Comparison of ENCODE assay signal across 38 cellular contexts in genomic region chr9:91646702-91647101, GRCh38.
"Had no signal": no experiment of that assay in that cellular context is flagged by ENCODE, and none has a peak within 500 bp of the region (broad histone marks: within the 10 kb centered on the region; RNA-seq: fewer than 3 reads in every experiment).

No MANE protein-coding gene starts in this region.

- ATAC-seq: activated naive CD8-positive, alpha-beta T cell treated with anti-CD3 and anti-CD28 coated beads, Interleukin-2, amount 50 U/mL, for 24 hours; activated T-cell treated with anti-CD3 and anti-CD28 coated beads, Interleukin-2, amount 50 U/mL, for 4 hours; activated T-cell treated with anti-CD3 and anti-CD28 coated beads, Interleukin-2, amount 50 U/mL, for 72 hours; activated T-helper 17 cell treated with anti-CD3 and anti-CD28 coated beads, Interleukin-2, amount 50 U/mL, for 72 hours; body of pancreas had no signal

- H3K4me3 ChIP-seq: ascending aorta, body of pancreas, breast epithelium, cardiac muscle cell had no signal

- H3K9me3 Mint-ChIP-seq: activated naive CD4-positive, alpha-beta T cell treated with anti-CD3 and anti-CD28 coated beads for 36 hours; activated naive CD4-positive, alpha-beta T cell treated with anti-CD3 and anti-CD28 coated beads, Interleukin-2, amount 10 ng/mL, durations not matched to agents 7 days and 5 days; activated naive CD4-positive, alpha-beta T cell treated with anti-CD3 and anti-CD28 coated beads, Interleukin-2, amount 50 U/mL, for 24 hours; activated naive CD8-positive, alpha-beta T cell treated with anti-CD3 and anti-CD28 coated beads for 36 hours; activated naive CD8-positive, alpha-beta T cell treated with anti-CD3 and anti-CD28 coated beads, Interleukin-2, amount 10 ng/mL, durations not matched to agents 7 days and 5 days; activated naive CD8-positive, alpha-beta T cell treated with anti-CD3 and anti-CD28 coated beads, Interleukin-2, amount 50 U/mL, for 24 hours; activated T-cell treated with anti-CD3 and anti-CD28 coated beads, Interleukin-2, amount 50 U/mL, for 4 hours; activated T-cell treated with anti-CD3 and anti-CD28 coated beads, Interleukin-2, amount 50 U/mL, for 72 hours; activated T-helper 1 cell treated with anti-CD3 and anti-CD28 coated beads, Interleukin-12 subunit alpha, Interleukin-12 subunit beta, Interleukin-2, Interleukin-4 antibody, amounts not matched to agents 30 ng/mL and 10 ng/mL and 1 ng/mL, durations not matched to agents 14 hours and 24 hours and 36 hours; activated T-helper 17 cell treated with anti-CD3 and anti-CD28 coated beads, Interleukin-2, amount 50 U/mL, for 72 hours; activated T-helper 2 cell treated with anti-CD3 and anti-CD28 coated beads, Interferon-gamma antibody, Interleukin-2, Interleukin-4, amounts not matched to agents 10 μg/mL and 5 μg/mL and 100 μg/mL, durations not matched to agents 14 hours and 24 hours and 36 hours; brain; central memory CD8-positive, alpha-beta T cell had no signal

- H3K36me3 ChIP-seq: ascending aorta, brain microvascular endothelial cell, breast epithelium, cardiac muscle cell had no signal

- H3K9me3 ChIP-seq: ascending aorta, body of pancreas, breast epithelium had no signal

- H3K27ac ChIP-seq: ascending aorta, body of pancreas, brain microvascular endothelial cell, breast epithelium, cardiac muscle cell had no signal

- DNase-seq: activated effector memory CD4-positive, alpha-beta T cell treated with anti-CD3 and anti-CD28 coated beads, Interleukin-2, amount 50 U/mL, for 16 hours; activated effector memory CD4-positive, alpha-beta T cell treated with Interleukin-2 at 50 U/mL for 16 hours; activated gamma-delta T cell; activated gamma-delta T cell treated with Interleukin-2 at 50 U/mL for 16 hours; activated naive CD4-positive, alpha-beta T cell; activated naive CD4-positive, alpha-beta T cell treated with anti-CD3 and anti-CD28 coated beads for 36 hours; activated naive CD4-positive, alpha-beta T cell treated with anti-CD3 and anti-CD28 coated beads, Interleukin-2, amount 10 ng/mL, durations not matched to agents 7 days and 5 days; activated naive CD4-positive, alpha-beta T cell treated with anti-CD3 and anti-CD28 coated beads, Interleukin-2, amount 50 U/mL, for 16 hours; activated naive CD4-positive, alpha-beta T cell treated with Interleukin-2 at 50 U/mL for 16 hours; activated naive CD8-positive, alpha-beta T cell treated with anti-CD3 and anti-CD28 coated beads for 36 hours; activated naive CD8-positive, alpha-beta T cell treated with anti-CD3 and anti-CD28 coated beads, Interleukin-2, amount 10 ng/mL, durations not matched to agents 7 days and 5 days; activated naive CD8-positive, alpha-beta T cell treated with anti-CD3 and anti-CD28 coated beads, Interleukin-2, amount 50 U/mL, for 24 hours; activated T-cell treated with anti-CD3 and anti-CD28 coated beads for 4 hours; activated T-cell treated with anti-CD3 and anti-CD28 coated beads, Interleukin-2, amount 50 U/mL, for 1 hour; activated T-cell treated with anti-CD3 and anti-CD28 coated beads, Interleukin-2, amount 50 U/mL, for 24 hours; activated T-cell treated with anti-CD3 and anti-CD28 coated beads, Interleukin-2, amount 50 U/mL, for 4 hours; activated T-cell treated with anti-CD3 and anti-CD28 coated beads, Interleukin-2, amount 50 U/mL, for 48 hours; activated T-cell treated with anti-CD3 and anti-CD28 coated beads, Interleukin-2, amount 50 U/mL, for 72 hours; amniotic stem cell; amygdala; anterior cingulate cortex; aorta; body of pancreas; brain microvascular endothelial cell; caudate nucleus; central memory CD4-positive, alpha-beta T cell; cerebellar nuclear complex had no signal

- H3K36me3 Mint-ChIP-seq: activated naive CD4-positive, alpha-beta T cell treated with anti-CD3 and anti-CD28 coated beads, Interleukin-2, amount 10 ng/mL, durations not matched to agents 7 days and 5 days; activated naive CD4-positive, alpha-beta T cell treated with anti-CD3 and anti-CD28 coated beads, Interleukin-2, amount 50 U/mL, for 24 hours; activated naive CD8-positive, alpha-beta T cell; activated naive CD8-positive, alpha-beta T cell treated with anti-CD3 and anti-CD28 coated beads for 36 hours; activated naive CD8-positive, alpha-beta T cell treated with anti-CD3 and anti-CD28 coated beads, Interleukin-2, amount 10 ng/mL, durations not matched to agents 7 days and 5 days; brain had no signal

- FAIRE-seq: astrocyte had no signal

- H3K27me3 ChIP-seq: ascending aorta, body of pancreas, brain microvascular endothelial cell, breast epithelium, cardiac muscle cell had no signal

- H3K4me1 ChIP-seq: ascending aorta, body of pancreas, breast epithelium had no signal

- H3K27ac Mint-ChIP-seq: activated naive CD4-positive, alpha-beta T cell treated with anti-CD3 and anti-CD28 coated beads for 36 hours; activated naive CD4-positive, alpha-beta T cell treated with anti-CD3 and anti-CD28 coated beads, Interleukin-2, amount 10 ng/mL, durations not matched to agents 7 days and 5 days; activated naive CD4-positive, alpha-beta T cell treated with anti-CD3 and anti-CD28 coated beads, Interleukin-2, amount 50 U/mL, for 24 hours; activated naive CD8-positive, alpha-beta T cell; activated naive CD8-positive, alpha-beta T cell treated with anti-CD3 and anti-CD28 coated beads for 36 hours; activated naive CD8-positive, alpha-beta T cell treated with anti-CD3 and anti-CD28 coated beads, Interleukin-2, amount 10 ng/mL, durations not matched to agents 7 days and 5 days; activated naive CD8-positive, alpha-beta T cell treated with anti-CD3 and anti-CD28 coated beads, Interleukin-2, amount 50 U/mL, for 24 hours; activated T-cell treated with anti-CD3 and anti-CD28 coated beads, Interleukin-2, amount 50 U/mL, for 24 hours; activated T-cell treated with anti-CD3 and anti-CD28 coated beads, Interleukin-2, amount 50 U/mL, for 72 hours; activated T-helper 1 cell treated with anti-CD3 and anti-CD28 coated beads, Interleukin-12 subunit alpha, Interleukin-12 subunit beta, Interleukin-2, Interleukin-4 antibody, amounts not matched to agents 30 ng/mL and 10 ng/mL and 1 ng/mL, durations not matched to agents 14 hours and 24 hours and 36 hours; activated T-helper 17 cell treated with anti-CD3 and anti-CD28 coated beads, Interleukin-2, amount 50 U/mL, for 72 hours; activated T-helper 2 cell treated with anti-CD3 and anti-CD28 coated beads, Interferon-gamma antibody, Interleukin-2, Interleukin-4, amounts not matched to agents 10 μg/mL and 5 μg/mL and 100 μg/mL, durations not matched to agents 14 hours and 24 hours and 36 hours; brain had no signal
